In genomic region chr14:104516906-104517305, GRCh38 we compare ENCODE assay signal across 15 cellular contexts.
DNase-seq lines count a peak whose midpoint lies in the region; ATAC-seq and TF ChIP-seq lines count a peak whose summit lies in the region.
"Had no signal": no experiment of that assay in that cellular context is flagged by ENCODE, and none has a peak within 500 bp of the region (broad histone marks: within the 10 kb centered on the region; RNA-seq: fewer than 3 reads in every experiment).

No MANE protein-coding gene starts in this region.

- H3K27me3 ChIP-seq in Karpas-422 (ENCODE audit: low read length) (no peaks in the 10 kb centered on the region), esophagus muscularis mucosa (peaks cover 0 to 20% (median 0%) of the 10 kb centered on the region in 4 donors), testis (no peaks in the 10 kb centered on the region)

- H3K27ac ChIP-seq in Karpas-422 (ENCODE audit: low read length) (peak overlapping the region; percentile 90), esophagus muscularis mucosa (replicated peaks in 1 of 4) (no peak overlapping the region), testis (no peak overlapping the region)

- H3K9ac ChIP-seq in Karpas-422 (ENCODE audit: low read length), result no peak overlapping the region

- ATAC-seq in HG03439 (IDR thresholded peaks at IDR 0.05; ENCODE audit: unreplicated experiment), result no peak
- ATAC-seq: CD8-positive, alpha-beta T cell had no signal

- H3K36me3 ChIP-seq in Karpas-422 (ENCODE audit: insufficient read depth, low read length) (no peaks in the 10 kb centered on the region), esophagus muscularis mucosa (no peaks in the 10 kb centered on the region), testis (ENCODE audit: low read depth, missing control alignments) (no peaks in the 10 kb centered on the region)

- in situ Hi-C loops in ACHN (cut with HindIII; ENCODE audit: low pct_ligation_motif_present, low pct_unique_long_range_greater_than_20kb, low sequenced_read_pairs), result no loop called here

- intact Hi-C loops in esophagus muscularis mucosa (cut with DNase I) (no loop called here), testis (cut with DNase I; ENCODE audit: low total_unique reads) (no loop called here)

- no peak for TF ChIP-seq EP300 in esophagus muscularis mucosa (IDR thresholded peaks at IDR 0.05)

- 67% methylated on average over 8 of the region's 8 CpGs for WGBS in esophagus muscularis mucosa
- WGBS in testis, 2 donors, result 72 to 73% methylated on average over 8 of the region's 8 CpGs

- H4K20me1 ChIP-seq in Karpas-422 (ENCODE audit: insufficient read depth, low read depth, low read length), result no peaks in the 10 kb centered on the region

- peak; percentile 4 for DNase-seq in activated CD8-positive, alpha-beta memory T cell treated with anti-CD3 and anti-CD28 coated beads, Interleukin-2, amount 50 U/mL, for 48 hours
- no peak for DNase-seq in activated CD8-positive, alpha-beta memory T cell treated with anti-CD3 and anti-CD28 coated beads, Interleukin-2, amount 50 U/mL, for 4 hours
- DNase-seq in Karpas-422, result no peak
- peak; percentile 34 for DNase-seq in esophagus muscularis mucosa (ENCODE audit: extremely low spot score)
- DNase-seq in testis, result peak; percentile 4
- DNase-seq in ACHN, result no peak
- DNase-seq: COR-L47, DMS153, DMS79 treated with DMSO at 0.1 percent for 48 hours, EL, GDM1, HCEC 1CT, HFFc6 had no signal

- H3K9me2 ChIP-seq in Karpas-422 (replicated peaks; ENCODE audit: insufficient read depth, low read length), result no peaks in the 10 kb centered on the region

- H3K9me3 ChIP-seq in Karpas-422 (ENCODE audit: low read length) (no peaks in the 10 kb centered on the region), esophagus muscularis mucosa (peaks cover 0 to 27% (median 19%) of the 10 kb centered on the region in 4 donors), testis (no peaks in the 10 kb centered on the region)

- H3K4me3 ChIP-seq in Karpas-422 (ENCODE audit: low read length) (no peak overlapping the region), esophagus muscularis mucosa (no peak overlapping the region), testis (no peak overlapping the region)

- no peak for TF ChIP-seq CTCF in esophagus muscularis mucosa (IDR thresholded peaks at IDR 0.05)
- no peak for TF ChIP-seq CTCF in testis (IDR thresholded peaks at IDR 0.05)

- H2AFZ ChIP-seq in Karpas-422 (ENCODE audit: low read length), result no peak overlapping the region

- H3K4me1 ChIP-seq in Karpas-422 (ENCODE audit: low read length) (peaks cover 94% of the 10 kb centered on the region), esophagus muscularis mucosa (no peaks in the 10 kb centered on the region), testis (no peaks in the 10 kb centered on the region)

- H3K4me2 ChIP-seq in Karpas-422 (ENCODE audit: low read depth, low read length, poor library complexity, severe bottlenecking), result no peak overlapping the region

- TF ChIP-seq POLR2A in esophagus muscularis mucosa (IDR thresholded peaks at IDR 0.05; ENCODE audit: low read depth) (no peak), testis (IDR thresholded peaks at IDR 0.05) (no peak)

- no peaks in the 10 kb centered on the region for H3K79me2 ChIP-seq in Karpas-422 (ENCODE audit: low read length)

Comparison
In these comparisons a context has a peak if more than half of its experiments do, and no peak if none do; other contexts are left out.
1. DNase-seq: peak in activated CD8-positive, alpha-beta memory T cell treated with anti-CD3 and anti-CD28 coated beads, Interleukin-2, amount 50 U/mL, for 48 hours (single experiment), esophagus muscularis mucosa (single experiment) and testis (single experiment); none in activated CD8-positive, alpha-beta memory T cell treated with anti-CD3 and anti-CD28 coated beads, Interleukin-2, amount 50 U/mL, for 4 hours (single experiment), Karpas-422 (single experiment) and ACHN (single experiment).